Comparison of ENCODE assay signal across 9 cellular contexts in genomic region chr2:177295479-177295878, GRCh38. TPM values are rescaled to one million over a fixed set of nuclear protein-coding genes. Genes with fewer than 3 reads are reported as not detected.
DNase-seq lines count a peak whose midpoint lies in the region; ATAC-seq and TF ChIP-seq lines count a peak whose summit lies in the region.
"Had no signal": no experiment of that assay in that cellular context is flagged by ENCODE, and none has a peak within 500 bp of the region (broad histone marks: within the 10 kb centered on the region; RNA-seq: fewer than 3 reads in every experiment).

No MANE protein-coding gene starts in this region.

- H3K4me1 ChIP-seq in breast epithelium (no peaks in the 10 kb centered on the region), esophagus muscularis mucosa (peaks cover 10 to 15% (median 15%) of the 10 kb centered on the region in 4 donors)

- H3K4me3 Mint-ChIP-seq in MCF 10A (ENCODE audit: unreplicated experiment): no peak overlapping the region
- peak overlapping the region; percentile 26 for H3K4me3 Mint-ChIP-seq in mesothelial cell of epicardium

- TF ChIP-seq POLR2A in breast epithelium (IDR thresholded peaks at IDR 0.05): no peak
- TF ChIP-seq POLR2A in esophagus muscularis mucosa (IDR thresholded peaks at IDR 0.05; ENCODE audit: low read depth): no peak

- no peaks in the 10 kb centered on the region for H3K9me3 Mint-ChIP-seq in MCF 10A (ENCODE audit: unreplicated experiment)
- no peaks in the 10 kb centered on the region for H3K9me3 Mint-ChIP-seq in mesothelial cell of epicardium

- no peaks in the 10 kb centered on the region for H3K9me3 ChIP-seq in breast epithelium
- H3K9me3 ChIP-seq in esophagus muscularis mucosa: no peaks in the 10 kb centered on the region

- H3K36me3 ChIP-seq in breast epithelium (no peaks in the 10 kb centered on the region), esophagus muscularis mucosa (no peaks in the 10 kb centered on the region)

- POLR2A ChIA-PET in MCF 10A (lab: Yijun Ruan, JAX): interaction anchor here (0.8 to 5.3 kb wide), 16 partner anchors 9 to 130 kb away, joined by 3 to 77 read pairs (median 6); partner anchors contain the start of gene NFE2L2

- intact Hi-C loops in breast epithelium (cut with DNase I; ENCODE audit: low total_unique reads) (no loop called here), MCF 10A (cut with micrococcal nuclease) (loop anchor here (5.0 kb wide), 1 partner anchor 42 kb away; no protein-coding TSS in a partner anchor), esophagus muscularis mucosa (cut with DNase I) (loop anchor here (5.0 to 10.0 kb wide), 2 partner anchors 37 to 131 kb away; no protein-coding TSS in a partner anchor)

- TF ChIP-seq CTCF in breast epithelium (IDR thresholded peaks at IDR 0.05) (no peak), MCF 10A (IDR thresholded peaks at IDR 0.05; ENCODE audit: unreplicated experiment) (no peak), esophagus muscularis mucosa (IDR thresholded peaks at IDR 0.05) (no peak), mesothelial cell of epicardium (IDR thresholded peaks at IDR 0.05; ENCODE audit: unreplicated experiment) (no peak)

- peaks cover 10% of the 10 kb centered on the region for H3K36me3 Mint-ChIP-seq in MCF 10A (ENCODE audit: insufficient read depth, unreplicated experiment)
- no peaks in the 10 kb centered on the region for H3K36me3 Mint-ChIP-seq in mesothelial cell of epicardium

- TF ChIP-seq EP300 in esophagus muscularis mucosa (IDR thresholded peaks at IDR 0.05): no peak

- peak overlapping the region; percentile 58 to 73 for H3K27ac ChIP-seq in breast epithelium
- peak overlapping the region; percentile 58 to 74 (median 60) for H3K27ac ChIP-seq in esophagus muscularis mucosa (replicated peaks in 1 of 4)

- H3K4me3 ChIP-seq in breast epithelium: no peak overlapping the region
- H3K4me3 ChIP-seq in esophagus muscularis mucosa: peak overlapping the region in 2 of 4 donors; percentile 24 to 27

- WGBS in esophagus muscularis mucosa: 41% methylated on average over 3 of the region's 3 CpGs

- no TSS peak for BruUV-seq in MCF 10A (replicated peaks; lab: Mats Ljungman, UMichigan)

- CTCF ChIA-PET in MCF 10A (lab: Yijun Ruan, JAX): interaction anchor here (0.6 to 3.4 kb wide), 27 partner anchors 8 to 131 kb away, joined by 3 to 36 read pairs (median 4); partner anchors contain the start of gene NFE2L2

- H3K27ac Mint-ChIP-seq in MCF 10A (ENCODE audit: low read depth, unreplicated experiment): no peak overlapping the region
- peak overlapping the region; percentile 91 for H3K27ac Mint-ChIP-seq in mesothelial cell of epicardium

- H3K4me1 Mint-ChIP-seq in MCF 10A (ENCODE audit: insufficient read depth, unreplicated experiment) (no peaks in the 10 kb centered on the region), mesothelial cell of epicardium (peaks cover 9% of the 10 kb centered on the region)

- H3K27me3 ChIP-seq in breast epithelium (no peaks in the 10 kb centered on the region), esophagus muscularis mucosa (no peaks in the 10 kb centered on the region)

- DNase-seq in breast epithelium (ENCODE audit: low spot score in 2 of 2): no peak
- no peak for DNase-seq in MCF 10A (ENCODE audit: unreplicated experiment)
- no peak for DNase-seq in esophagus muscularis mucosa (ENCODE audit: extremely low spot score)
- no peak for DNase-seq in mesothelial cell of epicardium (ENCODE audit: low spot score in 2 of 2, unreplicated experiment in 2 of 2)
- no peak for DNase-seq in NCI-H2081 treated with DMSO at 0.1 percent for 48 hours (lab: John Stamatoyannopoulos, UW)
- no peak for DNase-seq in occipital lobe (lab: John Stamatoyannopoulos, UW)
- DNase-seq: stimulated activated CD4-positive, alpha-beta T cell treated with anti-CD3 and anti-CD28 coated beads, Interleukin-1b, Interleukin-23, amount 100 ng/mL, for 48 hours had no signal

- H3K27me3 Mint-ChIP-seq in MCF 10A (ENCODE audit: insufficient read depth, unreplicated experiment): no peaks in the 10 kb centered on the region
- no peaks in the 10 kb centered on the region for H3K27me3 Mint-ChIP-seq in mesothelial cell of epicardium (ENCODE audit: low read depth)

- ATAC-seq in GM21529 (IDR thresholded peaks at IDR 0.05; ENCODE audit: unreplicated experiment) (no peak), GM21447 (IDR thresholded peaks at IDR 0.05; ENCODE audit: unreplicated experiment) (no peak)

RNA-seq across cellular contexts. Expression of gene NFE2L2, which starts 31.0 kb away (rescaled TPM):
- total RNA-seq in breast epithelium (100 to 1,000 TPM in 2 of 3 donors, 10 to 100 TPM in 1; 63.8 to 133 (median 124) TPM), MCF 10A (2022) (135 and 180 TPM in 2 replicates), esophagus muscularis mucosa (100 to 1,000 TPM in 1 of 4 donors, 10 to 100 TPM in 3; 62.0 to 115 (median 72.3) TPM), mesothelial cell of epicardium (93.1 to 93.9 TPM (median 93.3 TPM) in 3 replicates), occipital lobe (13.4 TPM)
